In genomic region chr3:40524222-40524570, GRCh38 we compare ENCODE assay signal across 8 cellular contexts. TPM values are rescaled to one million over a fixed set of nuclear protein-coding genes. Genes with fewer than 3 reads are reported as not detected.
A peak's percentile ranks its signal among the peaks of the same experiment; 100 is the strongest.
DNase-seq lines count a peak whose midpoint lies in the region; ATAC-seq and TF ChIP-seq lines count a peak whose summit lies in the region.

No MANE protein-coding gene starts in this region.

- TSS peak; percentile 96 for BruUV-seq in OCI-LY7 (replicated peaks; lab: Mats Ljungman, UMichigan)

- ATAC-seq in heart left ventricle (peak in 1 of 4 donors; percentile 22), left ventricle myocardium superior (no peak)

- no peaks in the 10 kb centered on the region for H3K9me3 ChIP-seq in heart left ventricle
- H3K9me3 ChIP-seq in OCI-LY7 (ENCODE audit: low read length): no peaks in the 10 kb centered on the region
- H3K9me3 ChIP-seq in esophagus muscularis mucosa: no peaks in the 10 kb centered on the region
- H3K9me3 ChIP-seq in ovary: peaks cover 0 to 3% of the 10 kb centered on the region in 2 donors

- H3K79me2 ChIP-seq in OCI-LY7 (ENCODE audit: insufficient read depth, low read depth, low read length): no peaks in the 10 kb centered on the region

- TF ChIP-seq EP300 in esophagus muscularis mucosa (IDR thresholded peaks at IDR 0.05) (no peak), ovary (IDR thresholded peaks at IDR 0.05) (no peak)

- CTCF ChIA-PET in OCI-LY7 (lab: Charles Lee; ENCODE audit: unreplicated experiment): interaction anchor here (0.5 kb wide), 1 partner anchor 972 kb away, joined by 3 read pairs; no protein-coding TSS in a partner anchor

- peaks cover 0 to 32% (median 25%) of the 10 kb centered on the region in 9 donors for H3K36me3 ChIP-seq in heart left ventricle
- H3K36me3 ChIP-seq in OCI-LY7 (ENCODE audit: insufficient read depth, low read length): no peaks in the 10 kb centered on the region
- peaks cover 9 to 32% (median 19%) of the 10 kb centered on the region in 4 donors for H3K36me3 ChIP-seq in esophagus muscularis mucosa
- H3K36me3 ChIP-seq in ovary: no peaks in the 10 kb centered on the region

- H3K9me2 ChIP-seq in OCI-LY7 (ENCODE audit: insufficient read depth, low read length): no peaks in the 10 kb centered on the region

- DNase-seq in heart left ventricle (no peak), left ventricle myocardium superior (no peak), OCI-LY7 (ENCODE audit: low spot score) (no peak), esophagus muscularis mucosa (ENCODE audit: extremely low spot score) (no peak), ovary (no peak), GM19238 (ENCODE audit: insufficient read length, low spot score) (no peak), NCI-H146 (lab: John Stamatoyannopoulos, UW) (no peak)
- DNase-seq in activated CD8-positive, alpha-beta memory T cell treated with anti-CD3 and anti-CD28 coated beads, Interleukin-2, amount 50 U/mL, for 4 hours: no peak

- peak overlapping the region; percentile 54 to 95 (median 84) for H3K4me3 ChIP-seq in heart left ventricle
- H3K4me3 ChIP-seq in OCI-LY7 (ENCODE audit: low read depth, low read length, poor library complexity, severe bottlenecking): peak overlapping the region; percentile 70
- H3K4me3 ChIP-seq in esophagus muscularis mucosa: peak overlapping the region; percentile 67 to 93 (median 82)
- H3K4me3 ChIP-seq in ovary: peak overlapping the region; percentile 51

- H2AFZ ChIP-seq in OCI-LY7 (ENCODE audit: low read length): peak overlapping the region; percentile 89

- H4K20me1 ChIP-seq in OCI-LY7 (ENCODE audit: insufficient read depth, low read length): no peaks in the 10 kb centered on the region

- intact Hi-C loops in heart left ventricle (cut with DNase I): loop anchor here in 8 of 10 donors (1.0 to 10.0 kb wide), 8 partner anchors 18 to 199 kb away; partner anchors contain the start of genes RPL14 (in 5 of the 8) and ZNF620 (in 1 of the 8)
- intact Hi-C loops in left ventricle myocardium superior (cut with micrococcal nuclease): loop anchor here (2.0 kb wide), 1 partner anchor 47 kb away; the partner anchor contains the start of gene ZNF619
- intact Hi-C loops in OCI-LY7 (cut with micrococcal nuclease; ENCODE audit: unreplicated experiment): loop anchor here (1.0 to 10.0 kb wide), 2 partner anchors 71 to 191 kb away; no protein-coding TSS in a partner anchor
- intact Hi-C loops in esophagus muscularis mucosa (cut with DNase I): loop anchor here (5.0 kb wide), 2 partner anchors 47 to 67 kb away; partner anchors contain the start of genes RPL14 and ZNF619
- intact Hi-C loops in ovary (cut with DNase I): no loop called here

- H3K27ac ChIP-seq in heart left ventricle (peak overlapping the region; percentile 70 to 94 (median 86)), OCI-LY7 (ENCODE audit: low read depth, low read length, poor library complexity, severe bottlenecking) (no peak overlapping the region), esophagus muscularis mucosa (replicated peaks in 1 of 4) (peak overlapping the region; percentile 82 to 92 (median 90)), ovary (peak overlapping the region; percentile 54 to 72)

- 33 to 37% (median 36%) methylated on average over 5 of the region's 5 CpGs for WGBS in heart left ventricle, 4 donors
- WGBS in esophagus muscularis mucosa: 22% methylated on average over 5 of the region's 5 CpGs
- WGBS in ovary, 3 donors: 26 to 29% (median 27%) methylated on average over 5 of the region's 5 CpGs

- TF ChIP-seq CTCF in heart left ventricle (IDR thresholded peaks at IDR 0.05) (no peak), OCI-LY7 (conservative IDR thresholded peaks at IDR 0.05; ENCODE audit: low read length) (no peak), esophagus muscularis mucosa (IDR thresholded peaks at IDR 0.05) (no peak), ovary (IDR thresholded peaks at IDR 0.05) (no peak)

- H3K4me1 ChIP-seq in heart left ventricle (peaks cover 0 to 19% (median 13%) of the 10 kb centered on the region in 12 donors), OCI-LY7 (ENCODE audit: insufficient read depth, low read length, poor library complexity, severe bottlenecking) (peaks cover 5% of the 10 kb centered on the region), esophagus muscularis mucosa (peaks cover 17 to 34% (median 22%) of the 10 kb centered on the region in 4 donors), ovary (ENCODE audit: insufficient read depth) (peaks cover 7% of the 10 kb centered on the region)

- POLR2A ChIA-PET in OCI-LY7 (lab: Charles Lee): interaction anchor here (0.6 to 2.0 kb wide), 11 partner anchors 9 to 1267 kb away, joined by 3 to 7 read pairs (median 4); partner anchors contain the start of genes EIF1B, RPL14 and ZNF619

- H3K27me3 ChIP-seq in heart left ventricle (no peaks in the 10 kb centered on the region), esophagus muscularis mucosa (no peaks in the 10 kb centered on the region), ovary (no peaks in the 10 kb centered on the region)

- H3K4me2 ChIP-seq in OCI-LY7 (ENCODE audit: low read length): peak overlapping the region; percentile 79

- TF ChIP-seq POLR2A in heart left ventricle (IDR thresholded peaks at IDR 0.05) (no peak), esophagus muscularis mucosa (IDR thresholded peaks at IDR 0.05; ENCODE audit: low read depth) (no peak), ovary (IDR thresholded peaks at IDR 0.05) (no peak)

RNA-seq across cellular contexts. Expression of gene ZNF621, which starts 0.6 kb away (rescaled TPM):
- total RNA-seq in heart left ventricle (10 to 100 TPM in 4 of 9 donors, 1 to 10 TPM in 5; 7.6 to 14.3 (median 9.7) TPM), left ventricle myocardium superior (8.6 TPM), OCI-LY7 (2022) (19.6 and 22.0 TPM in 2 replicates), esophagus muscularis mucosa (10 to 100 TPM; 12.9 to 22.8 (median 16.8) TPM), ovary (10 to 100 TPM in 5 of 7 donors, 1 to 10 TPM in 2; 8.0 to 28.5 (median 17.6) TPM)
- polyA plus RNA-seq in heart left ventricle (1 to 10 TPM; 7.4 to 7.5 TPM), ovary (10 to 100 TPM; 12.2 to 23.8 TPM)
- 4.8 and 5.0 TPM in 2 replicates for total RNA-seq in OCI-LY7 (2014; rRNA removed; shearing (Covaris generic))

RNA-seq across cellular contexts. Expression of gene ZNF620, which starts 18.4 kb away (rescaled TPM):
- total RNA-seq in heart left ventricle: 1 to 10 TPM; 1.1 to 4.4 (median 2.5) TPM
- 1 to 10 TPM; 1.1 to 2.5 TPM for polyA plus RNA-seq in heart left ventricle
- 1.7 TPM for total RNA-seq in left ventricle myocardium superior
- total RNA-seq in OCI-LY7 (2014; rRNA removed; shearing (Covaris generic)): not detected in 2 replicates
- total RNA-seq in OCI-LY7 (2022): 0.27 and 0.65 TPM in 2 replicates
- total RNA-seq in esophagus muscularis mucosa: 1 to 10 TPM; 2.2 to 6.5 (median 2.5) TPM
- 1 to 10 TPM; 1.4 to 4.2 (median 3.8) TPM for total RNA-seq in ovary
- polyA plus RNA-seq in ovary: 1 to 10 TPM; 2.0 to 3.1 TPM

RNA-seq across cellular contexts. Expression of gene ZNF619, which starts 47.3 kb away (rescaled TPM):
- 1 to 10 TPM; 2.8 to 8.2 (median 4.8) TPM for total RNA-seq in heart left ventricle
- polyA plus RNA-seq in heart left ventricle: 1 to 10 TPM; 1.3 to 2.7 TPM
- total RNA-seq in left ventricle myocardium superior: 4.3 TPM
- 0.10 and 0.16 TPM in 2 replicates for total RNA-seq in OCI-LY7 (2014; rRNA removed; shearing (Covaris generic))
- 0.80 and 1.3 TPM in 2 replicates for total RNA-seq in OCI-LY7 (2022)
- 1 to 10 TPM; 2.8 to 5.4 (median 3.5) TPM for total RNA-seq in esophagus muscularis mucosa
- 1 to 10 TPM; 2.1 to 9.3 (median 6.5) TPM for total RNA-seq in ovary
- 1 to 10 TPM; 2.3 to 9.2 TPM for polyA plus RNA-seq in ovary

Comparison
In these comparisons a context has a peak if more than half of its experiments do, and no peak if none do; other contexts are left out.
1. intact Hi-C loops: an anchor here in heart left ventricle (1.0 to 10.0 kb wide), left ventricle myocardium superior (2.0 kb wide), OCI-LY7 (1.0 to 10.0 kb wide) and esophagus muscularis mucosa (5.0 kb wide); none called in ovary.